Comparison of ENCODE assay signal across 8 cellular contexts in genomic region chr3:4493008-4493930, GRCh38. TPM values are rescaled to one million over a fixed set of nuclear protein-coding genes. Genes with fewer than 3 reads are reported as not detected.
DNase-seq lines count a peak whose midpoint lies in the region; ATAC-seq and TF ChIP-seq lines count a peak whose summit lies in the region.

Gene ITPR1, plus strand, starts transcription at chr3:4493348. Its CDS starts 23,144 bp downstream, at chr3:4516492.

- H3K27ac ChIP-seq in KMS-11 (no peak within 1 kb of the TSS), Peyer's patch (peak within 1 kb of the TSS; percentile 61 to 92 (median 82)), esophagus muscularis mucosa (replicated peaks in 1 of 4) (peak within 1 kb of the TSS; percentile 91 to 95 (median 94))

- no peaks in the 10 kb centered on the region for H3K79me2 ChIP-seq in KMS-11 (ENCODE audit: insufficient read depth, low read depth)

- intact Hi-C loops in esophagus muscularis mucosa (cut with DNase I) = loop anchor here (2.0 to 10.0 kb wide), 4 partner anchors 39 to 139 kb away; no protein-coding TSS in a partner anchor

- H3K4me1 ChIP-seq in KMS-11 (ENCODE audit: low read depth, poor library complexity, severe bottlenecking) (peaks cover 50% of the 10 kb centered on the region), Peyer's patch (peaks cover 0 to 11% (median 0%) of the 10 kb centered on the region in 4 donors), esophagus muscularis mucosa (peaks cover 23 to 57% (median 48%) of the 10 kb centered on the region in 4 donors)

- H2AFZ ChIP-seq in KMS-11 (ENCODE audit: low read depth) = peak within 1 kb of the TSS; percentile 88; the same call in 1 of the 2 replicates

- WGBS in esophagus muscularis mucosa = under 1% methylated on average over 37 of the region's 47 CpGs

- H3K9ac ChIP-seq in KMS-11 = peak within 1 kb of the TSS; percentile 50; the same call in 1 of the 2 replicates

- H3K4me3 ChIP-seq in KMS-11 (IDR thresholded peaks at IDR 0.05; ENCODE audit: insufficient read depth, low read depth, low read length) (peak within 1 kb of the TSS; percentile 27), Peyer's patch (peak within 1 kb of the TSS; percentile 60 to 95 (median 76)), esophagus muscularis mucosa (peak within 1 kb of the TSS; percentile 75 to 95 (median 84))

- ATAC-seq in GM21737 (IDR thresholded peaks at IDR 0.05; ENCODE audit: unreplicated experiment) = peak; percentile 95

- H3K9me3 ChIP-seq in Peyer's patch (no peaks in the 10 kb centered on the region), esophagus muscularis mucosa (no peaks in the 10 kb centered on the region)

- H3K4me2 ChIP-seq in KMS-11 = peak within 1 kb of the TSS; percentile 82

- no peaks in the 10 kb centered on the region; the same call in 1 of the 2 replicates for H3K27me3 ChIP-seq in KMS-11 (ENCODE audit: insufficient read depth, low read depth)
- H3K27me3 ChIP-seq in Peyer's patch = no peaks in the 10 kb centered on the region
- H3K27me3 ChIP-seq in esophagus muscularis mucosa = no peaks in the 10 kb centered on the region

- no peaks in the 10 kb centered on the region for H3K36me3 ChIP-seq in KMS-11 (ENCODE audit: insufficient read depth)
- H3K36me3 ChIP-seq in Peyer's patch = no peaks in the 10 kb centered on the region
- no peaks in the 10 kb centered on the region for H3K36me3 ChIP-seq in esophagus muscularis mucosa

- no peak for TF ChIP-seq CTCF in KMS-11 (conservative IDR thresholded peaks at IDR 0.05; ENCODE audit: low read depth, low read length)
- peak in 1 of 6 experiments; percentile 19 for TF ChIP-seq CTCF in Peyer's patch (IDR thresholded peaks at IDR 0.05)
- no peak for TF ChIP-seq CTCF in esophagus muscularis mucosa (IDR thresholded peaks at IDR 0.05)

- peak; percentile 58 for DNase-seq in DMS53 treated with DMSO at 0.1 percent for 48 hours (lab: John Stamatoyannopoulos, UW; ENCODE audit: unreplicated experiment)
- DNase-seq in Peyer's patch = peak; percentile 95 to 99 (median 99)
- DNase-seq in activated T-cell treated with anti-CD3 and anti-CD28 coated beads, Interleukin-2, amount 50 U/mL, for 48 hours = peak; percentile 98
- DNase-seq in esophagus muscularis mucosa (ENCODE audit: extremely low spot score) = peak; percentile 100
- DNase-seq in myocyte (ENCODE audit: low read depth) = peak; percentile 99
- peak; percentile 93 to 98 for DNase-seq in stimulated activated CD8-positive, alpha-beta memory T cell treated with anti-CD3 and anti-CD28 coated beads, Interleukin-7, amount 100 ng/mL, for 48 hours (ENCODE audit: extremely low read depth in 1 of 2, low read depth in 1 of 2)

- no peak for TF ChIP-seq EP300 in esophagus muscularis mucosa (IDR thresholded peaks at IDR 0.05)

- H4K20me1 ChIP-seq in KMS-11 (ENCODE audit: insufficient read depth) = no peaks in the 10 kb centered on the region

- peak; percentile 97 to 99 for TF ChIP-seq POLR2A in Peyer's patch (IDR thresholded peaks at IDR 0.05)
- TF ChIP-seq POLR2A in esophagus muscularis mucosa (IDR thresholded peaks at IDR 0.05; ENCODE audit: low read depth) = peak; percentile 97

RNA-seq across cellular contexts. Expression of gene ITPR1, which starts in this region (rescaled TPM):
- total RNA-seq in Peyer's patch (100 to 1,000 TPM in 1 of 4 donors, 10 to 100 TPM in 3; 13.3 to 142 (median 22.7) TPM), esophagus muscularis mucosa (100 to 1,000 TPM; 204 to 271 (median 222) TPM), myocyte (19.7 and 25.9 TPM in 2 replicates)
- 6.5 TPM for polyA plus RNA-seq in myocyte (2012)

Comparison
In these comparisons a context has a peak if more than half of its experiments do, and no peak if none do; other contexts are left out.
1. H3K4me3 ChIP-seq: peak in every context shown above with its lines; median percentile 84 in esophagus muscularis mucosa; 76 in Peyer's patch; 27 in KMS-11.